Comparison of ENCODE assay signal across 10 cellular contexts in genomic region chr9:93589688-93590087, GRCh38. TPM values are rescaled to one million over a fixed set of nuclear protein-coding genes. Genes with fewer than 3 reads are reported as not detected.
DNase-seq lines count a peak whose midpoint lies in the region; ATAC-seq, FAIRE-seq and TF ChIP-seq lines count a peak whose summit lies in the region.
"Had no signal": no experiment of that assay in that cellular context is flagged by ENCODE, and none has a peak within 500 bp of the region (broad histone marks: within the 10 kb centered on the region; RNA-seq: fewer than 3 reads in every experiment).

No MANE protein-coding gene starts in this region.

- WGBS in pancreas, 2 donors = 14 to 16% methylated on average over 8 of the region's 8 CpGs

- H3K36me3 ChIP-seq in pancreas = no peaks in the 10 kb centered on the region
- H3K36me3 ChIP-seq: right lobe of liver had no signal

- DNase-seq in NCI-H1417 (lab: John Stamatoyannopoulos, UW) (peak in 2 of 3 experiments; percentile 51 to 75), NCI-H1417 treated with DMSO at 0.1 percent for 48 hours (lab: John Stamatoyannopoulos, UW) (no peak), NCI-H510A treated with DMSO at 0.1 percent for 48 hours (lab: John Stamatoyannopoulos, UW) (peak; percentile 59), fibroblast of villous mesenchyme (ENCODE audit: low read depth) (peak; percentile 36), pancreas (peak in 1 of 6 donors; percentile 46), NCI-H2227 treated with DMSO at 0.1 percent for 48 hours (lab: John Stamatoyannopoulos, UW) (no peak), NCI-H187 treated with DMSO at 0.1 percent for 48 hours (lab: John Stamatoyannopoulos, UW) (no peak)

- H3K9me3 ChIP-seq in pancreas = no peaks in the 10 kb centered on the region
- H3K9me3 ChIP-seq: right lobe of liver had no signal

- H3K4me3 ChIP-seq in fibroblast of villous mesenchyme (ENCODE audit: low read depth, low read length) (no peak overlapping the region), pancreas (no peak overlapping the region)
- H3K4me3 ChIP-seq: right lobe of liver had no signal

- no peaks in the 10 kb centered on the region for H3K27me3 ChIP-seq in pancreas
- H3K27me3 ChIP-seq: right lobe of liver had no signal

- H3K4me1 ChIP-seq in pancreas = peaks cover 14 to 26% (median 16%) of the 10 kb centered on the region in 3 donors
- H3K4me1 ChIP-seq: right lobe of liver had no signal

- no peak for FAIRE-seq in pancreas (lab: Jason Lieb, UNC)

- intact Hi-C loops in pancreas (cut with DNase I) = no loop called here

- ATAC-seq in pancreas (peak; percentile 45 to 74 (median 62)), GM21529 (IDR thresholded peaks at IDR 0.05; ENCODE audit: unreplicated experiment) (no peak)

- TF ChIP-seq CTCF in fibroblast of villous mesenchyme (IDR thresholded peaks at IDR 0.05; ENCODE audit: insufficient read depth, low read depth, low read length) (no peak), pancreas (IDR thresholded peaks at IDR 0.05) (no peak)

- peak overlapping the region in 1 of 4 donors; percentile 28 for H3K27ac ChIP-seq in pancreas
- H3K27ac ChIP-seq: 22Rv1, right lobe of liver had no signal

RNA-seq across cellular contexts. Expression of gene PHF2, which starts 13.3 kb away (rescaled TPM):
- total RNA-seq in fibroblast of villous mesenchyme (14.2 and 15.5 TPM in 2 replicates), pancreas (10 to 100 TPM; 10.8 to 16.7 (median 11.9) TPM)
- 10 to 100 TPM; 17.8 to 24.8 TPM for polyA plus RNA-seq in pancreas

Comparison
In these comparisons a context has a peak if more than half of its experiments do, and no peak if none do; other contexts are left out.
1. DNase-seq: peak in NCI-H1417 (2 of 3), NCI-H510A treated with DMSO at 0.1 percent for 48 hours (single experiment) and fibroblast of villous mesenchyme (single experiment); none in NCI-H1417 treated with DMSO at 0.1 percent for 48 hours (single experiment), NCI-H2227 treated with DMSO at 0.1 percent for 48 hours (single experiment) and NCI-H187 treated with DMSO at 0.1 percent for 48 hours (single experiment).